In the genomic region with DNA sequence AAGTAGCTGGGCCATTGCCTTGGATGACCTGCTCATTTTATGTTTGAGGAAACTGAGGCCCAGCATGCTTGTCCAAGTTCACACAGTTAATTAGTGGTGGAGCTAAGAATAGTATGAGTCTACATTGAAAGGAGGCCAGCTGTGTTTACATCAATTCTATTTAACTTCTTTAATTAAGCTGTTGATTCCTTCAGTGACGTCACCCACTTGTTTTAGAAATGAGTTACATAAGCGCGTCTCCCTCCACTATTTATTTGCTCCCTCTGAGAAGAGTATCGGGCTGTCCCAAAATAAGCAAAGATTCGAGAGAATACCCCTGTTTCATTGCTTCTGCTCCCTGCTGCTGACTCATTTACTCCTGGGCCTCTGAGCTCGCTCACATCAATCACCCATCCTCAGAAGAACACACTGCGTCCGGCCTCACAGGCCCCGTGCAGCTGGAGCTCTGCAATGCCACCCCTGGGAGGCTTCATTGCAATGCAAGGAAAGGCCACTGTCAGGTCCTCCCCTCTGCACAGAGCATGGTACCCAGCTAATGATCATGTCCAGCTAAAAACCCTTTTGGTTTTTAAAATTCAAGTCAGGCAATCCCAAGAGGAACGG, we compare ENCODE assay signal across 24 cellular contexts.
DNase-seq lines count a peak whose midpoint lies in the region; ATAC-seq, FAIRE-seq and TF ChIP-seq lines count a peak whose summit lies in the region.
"Had no signal": no experiment of that assay in that cellular context is flagged by ENCODE, and none has a peak within 500 bp of the region (broad histone marks: within the 10 kb centered on the region; RNA-seq: fewer than 3 reads in every experiment).

No MANE protein-coding gene starts in this region.

- in situ Hi-C loops in HepG2 (cut with HindIII; ENCODE audit: extremely low pct_ligation_motif_present, low pct_unique_long_range_greater_than_20kb) = no loop called here

- POLR2A ChIA-PET in HepG2 (lab: Yijun Ruan, JAX) = interaction anchor here (2.2 kb wide), 1 partner anchor 11 kb away, joined by 16 read pairs; no protein-coding TSS in a partner anchor

- H3K9ac ChIP-seq in BLaER1 = no peak overlapping the region
- no peak overlapping the region for H3K9ac ChIP-seq in HepG2 (ENCODE audit: insufficient read depth, low read depth, low read length)
- H3K9ac ChIP-seq: SK-N-SH had no signal

- no peaks in the 10 kb centered on the region for H3K27me3 Mint-ChIP-seq in mesothelial cell of epicardium (ENCODE audit: low read depth)
- H3K27me3 Mint-ChIP-seq: activated CD8-positive, alpha-beta memory T cell treated with anti-CD3 and anti-CD28 coated beads, Interleukin-2, amount 10 ng/mL, durations not matched to agents 7 days and 5 days; activated naive CD8-positive, alpha-beta T cell treated with anti-CD3 and anti-CD28 coated beads, Interleukin-2, amount 50 U/mL, for 24 hours; IgD-negative memory B cell; stimulated activated naive B cell treated with anti-CD40 and anti-IgM and Interleukin-4, amounts not matched to agents 10 μg/mL and 1 μg/mL and 100 μg/mL, for 72 hours had no signal

- no TSS peak for BruUV-seq in HepG2 (replicated peaks; lab: Mats Ljungman, UMichigan)

- H3K4me1 ChIP-seq in BLaER1 (peaks cover 29% of the 10 kb centered on the region), HepG2 (ENCODE audit: insufficient read depth, low read length) (peaks cover 46% of the 10 kb centered on the region)
- H3K4me1 ChIP-seq: breast epithelium had no signal

- peak; percentile 78 for ATAC-seq in HepG2
- ATAC-seq: activated CD8-positive, alpha-beta memory T cell treated with anti-CD3 and anti-CD28 coated beads, Interleukin-2, amount 10 ng/mL, durations not matched to agents 7 days and 5 days; activated naive CD8-positive, alpha-beta T cell treated with anti-CD3 and anti-CD28 coated beads, Interleukin-2, amount 50 U/mL, for 24 hours; CD8-positive, alpha-beta T cell; esophagus mucosa; stimulated activated naive B cell treated with anti-CD40 and anti-IgM and Interleukin-4, amounts not matched to agents 10 μg/mL and 1 μg/mL and 100 μg/mL, for 72 hours had no signal

- H3K4me3 ChIP-seq in BLaER1 = no peak overlapping the region
- H3K4me3 ChIP-seq in dorsolateral prefrontal cortex = no peak overlapping the region
- no peak overlapping the region for H3K4me3 ChIP-seq in HepG2 (replicated peaks in 1 of 3; ENCODE audit: insufficient read depth in 1 of 3, low read depth in 2 of 3, low read length in 3 of 3)
- H3K4me3 ChIP-seq in coronary artery = no peak overlapping the region
- H3K4me3 ChIP-seq: breast epithelium had no signal

- TF ChIP-seq RAD21 in HepG2 (CRISPR knock-in tag; IDR thresholded peaks at IDR 0.05) = no peak

- H3K36me3 ChIP-seq in BLaER1 = no peaks in the 10 kb centered on the region
- no peaks in the 10 kb centered on the region for H3K36me3 ChIP-seq in HepG2 (replicated peaks in 1 of 2; ENCODE audit: control insufficient read depth in 1 of 2, insufficient read depth in 2 of 2, low read length in 2 of 2)
- H3K36me3 ChIP-seq: breast epithelium had no signal

- intact Hi-C loops in dorsolateral prefrontal cortex (cut with DNase I) (no loop called here), HepG2 (cut with micrococcal nuclease; ENCODE audit: unreplicated experiment) (no loop called here)

- CTCF ChIA-PET in HepG2 (lab: Yijun Ruan, JAX; ENCODE audit: low intra/inter-chr PET ratio, low total read pairs) = no interaction called here

- H3K27me3 ChIP-seq in BLaER1 (no peaks in the 10 kb centered on the region), dorsolateral prefrontal cortex (peaks cover 0 to 4% (median 0%) of the 10 kb centered on the region in 45 donors), HepG2 (ENCODE audit: control insufficient read depth in 1 of 2, insufficient read depth in 2 of 2, low read length in 2 of 2) (no peaks in the 10 kb centered on the region)
- H3K27me3 ChIP-seq: breast epithelium had no signal

- H3K27ac ChIP-seq in BLaER1 (no peak overlapping the region), dorsolateral prefrontal cortex (no peak overlapping the region), HepG2 (ENCODE audit: extremely low read length, insufficient read depth, low read length) (no peak overlapping the region), coronary artery (no peak overlapping the region)
- H3K27ac ChIP-seq: breast epithelium had no signal

- H4K20me1 ChIP-seq in BLaER1 (no peaks in the 10 kb centered on the region), HepG2 (ENCODE audit: insufficient read depth, low read length) (no peaks in the 10 kb centered on the region)

- H3K4me3 Mint-ChIP-seq in mesothelial cell of epicardium = no peak overlapping the region
- H3K4me3 Mint-ChIP-seq: activated CD8-positive, alpha-beta memory T cell treated with anti-CD3 and anti-CD28 coated beads, Interleukin-2, amount 10 ng/mL, durations not matched to agents 7 days and 5 days; activated naive CD8-positive, alpha-beta T cell treated with anti-CD3 and anti-CD28 coated beads, Interleukin-2, amount 50 U/mL, for 24 hours; CD8-positive, alpha-beta T cell; IgD-negative memory B cell; neural crest cell; stimulated activated naive B cell treated with anti-CD40 and anti-IgM and Interleukin-4, amounts not matched to agents 10 μg/mL and 1 μg/mL and 100 μg/mL, for 72 hours had no signal

- no peak overlapping the region for H3K27ac Mint-ChIP-seq in mesothelial cell of epicardium
- H3K27ac Mint-ChIP-seq: activated CD8-positive, alpha-beta memory T cell treated with anti-CD3 and anti-CD28 coated beads, Interleukin-2, amount 10 ng/mL, durations not matched to agents 7 days and 5 days; activated naive CD8-positive, alpha-beta T cell treated with anti-CD3 and anti-CD28 coated beads, Interleukin-2, amount 50 U/mL, for 24 hours; activated T-helper 2 cell treated with anti-CD3 and anti-CD28 coated beads, Interferon-gamma antibody, Interleukin-2, Interleukin-4, amounts not matched to agents 10 μg/mL and 5 μg/mL and 100 μg/mL, durations not matched to agents 14 hours and 24 hours and 36 hours; CD8-positive, alpha-beta T cell; IgD-negative memory B cell; stimulated activated naive B cell treated with anti-CD40 and anti-IgM and Interleukin-4, amounts not matched to agents 10 μg/mL and 1 μg/mL and 100 μg/mL, for 72 hours had no signal

- no peak overlapping the region for H2AFZ ChIP-seq in HepG2 (ENCODE audit: low read length)

- no peaks in the 10 kb centered on the region for H3K9me3 Mint-ChIP-seq in mesothelial cell of epicardium
- H3K9me3 Mint-ChIP-seq: activated naive CD8-positive, alpha-beta T cell treated with anti-CD3 and anti-CD28 coated beads, Interleukin-2, amount 50 U/mL, for 24 hours; CD8-positive, alpha-beta T cell; stimulated activated naive B cell treated with anti-CD40 and anti-IgM and Interleukin-4, amounts not matched to agents 10 μg/mL and 1 μg/mL and 100 μg/mL, for 72 hours had no signal

- H3K4me2 ChIP-seq in BLaER1 (peak overlapping the region; percentile 11), HepG2 (ENCODE audit: low read depth, low read length) (no peak overlapping the region)
- H3K4me2 ChIP-seq: SK-N-SH had no signal

- no peaks in the 10 kb centered on the region for H3K79me2 ChIP-seq in HepG2 (ENCODE audit: insufficient read depth, low read length)

- 20% methylated on average over 10 of the region's 10 CpGs for WGBS in HepG2 (ENCODE audit: low lambda C conversion rate)

- no peaks in the 10 kb centered on the region for H3K36me3 Mint-ChIP-seq in mesothelial cell of epicardium
- H3K36me3 Mint-ChIP-seq: activated CD8-positive, alpha-beta memory T cell treated with anti-CD3 and anti-CD28 coated beads, Interleukin-2, amount 10 ng/mL, durations not matched to agents 7 days and 5 days; CD8-positive, alpha-beta T cell; IgD-negative memory B cell; stimulated activated naive B cell treated with anti-CD40 and anti-IgM and Interleukin-4, amounts not matched to agents 10 μg/mL and 1 μg/mL and 100 μg/mL, for 72 hours had no signal

- TF ChIP-seq EP300 in HepG2 (IDR thresholded peaks at IDR 0.05; ENCODE audit: low read depth in 2 of 2, low read length in 2 of 2) (no peak), HepG2 (CRISPR knock-in tag; IDR thresholded peaks at IDR 0.05; ENCODE audit: borderline replicate concordance) (no peak)

- H3K9me3 ChIP-seq in BLaER1 = peaks cover 10% of the 10 kb centered on the region
- H3K9me3 ChIP-seq in HepG2 (ENCODE audit: low read length) = no peaks in the 10 kb centered on the region
- H3K9me3 ChIP-seq: breast epithelium, SK-N-SH had no signal

- peak in 1 of 56 donors; percentile 16 for TF ChIP-seq CTCF in dorsolateral prefrontal cortex (IDR thresholded peaks at IDR 0.05 in 54 of 56, conservative IDR thresholded peaks at IDR 0.05 in 2 of 56; ENCODE audit: low read depth in 1 of 56, partially characterized antibody in 56 of 56)
- TF ChIP-seq CTCF in HepG2 (CRISPR knock-in tag; IDR thresholded peaks at IDR 0.05) = peak; percentile 35
- TF ChIP-seq CTCF in mesothelial cell of epicardium (IDR thresholded peaks at IDR 0.05; ENCODE audit: unreplicated experiment) = no peak
- no peak for TF ChIP-seq CTCF in coronary artery (IDR thresholded peaks at IDR 0.05)

- DNase-seq in M059J (ENCODE audit: low read depth) = peak; percentile 58
- peak in 6 of 10 donors; percentile 14 to 46 (median 34) for DNase-seq in dorsolateral prefrontal cortex
- DNase-seq in HepG2 (ENCODE audit: low spot score) = no peak
- no peak for DNase-seq in mesothelial cell of epicardium (ENCODE audit: low spot score in 2 of 2, unreplicated experiment in 2 of 2)
- DNase-seq in coronary artery (ENCODE audit: low spot score) = no peak
- DNase-seq in stimulated activated CD4-positive, alpha-beta T cell treated with anti-CD3 and anti-CD28 coated beads, Interleukin-12 subunit alpha, Interleukin-12 subunit beta, amount 100 ng/mL, for 4 hours = no peak
- DNase-seq in activated CD8-positive, alpha-beta memory T cell treated with anti-CD3 and anti-CD28 coated beads, Interleukin-2, amount 50 U/mL, for 4 hours = no peak
- DNase-seq: activated CD4-positive, alpha-beta T cell treated with anti-CD3 and anti-CD28 coated beads for 1 hour; activated CD8-positive, alpha-beta memory T cell treated with anti-CD3 and anti-CD28 coated beads, Interleukin-2, amount 10 ng/mL, durations not matched to agents 7 days and 5 days; activated naive CD8-positive, alpha-beta T cell treated with anti-CD3 and anti-CD28 coated beads, Interleukin-2, amount 50 U/mL, for 24 hours; CD8-positive, alpha-beta T cell; NCI-H748 treated with DMSO at 0.1 percent for 48 hours; SK-N-SH; stimulated activated CD4-positive, alpha-beta T cell treated with anti-CD3 and anti-CD28 coated beads, Interleukin-15, amount 100 ng/mL, for 24 hours; stimulated activated naive B cell treated with anti-CD40 and anti-IgM and Interleukin-4, amounts not matched to agents 10 μg/mL and 1 μg/mL and 100 μg/mL, for 72 hours; T1000 had no signal

- TF ChIP-seq POLR2A in HepG2 (IDR thresholded peaks at IDR 0.05; ENCODE audit: insufficient read depth in 1 of 2, low read depth in 2 of 2, low read length in 2 of 2) = no peak

- peaks cover 10% of the 10 kb centered on the region for H3K4me1 Mint-ChIP-seq in mesothelial cell of epicardium
- H3K4me1 Mint-ChIP-seq: activated CD8-positive, alpha-beta memory T cell treated with anti-CD3 and anti-CD28 coated beads, Interleukin-2, amount 10 ng/mL, durations not matched to agents 7 days and 5 days; activated naive CD8-positive, alpha-beta T cell treated with anti-CD3 and anti-CD28 coated beads, Interleukin-2, amount 50 U/mL, for 24 hours; IgD-negative memory B cell; stimulated activated naive B cell treated with anti-CD40 and anti-IgM and Interleukin-4, amounts not matched to agents 10 μg/mL and 1 μg/mL and 100 μg/mL, for 72 hours had no signal

- no peak for FAIRE-seq in HepG2 (lab: Jason Lieb, UNC)
- FAIRE-seq: H1, islet of Langerhans had no signal

Comparison
In these comparisons a context has a peak if more than half of its experiments do, and no peak if none do; other contexts are left out.
1. DNase-seq: peak in M059J (single experiment) and dorsolateral prefrontal cortex (6 of 10); none in HepG2 (single experiment), mesothelial cell of epicardium (0 of 2), coronary artery (single experiment), stimulated activated CD4-positive, alpha-beta T cell treated with anti-CD3 and anti-CD28 coated beads, Interleukin-12 subunit alpha, Interleukin-12 subunit beta, amount 100 ng/mL, for 4 hours (single experiment) and activated CD8-positive, alpha-beta memory T cell treated with anti-CD3 and anti-CD28 coated beads, Interleukin-2, amount 50 U/mL, for 4 hours (single experiment).